Comparison of ENCODE assay signal across 8 cellular contexts in the genomic region with DNA sequence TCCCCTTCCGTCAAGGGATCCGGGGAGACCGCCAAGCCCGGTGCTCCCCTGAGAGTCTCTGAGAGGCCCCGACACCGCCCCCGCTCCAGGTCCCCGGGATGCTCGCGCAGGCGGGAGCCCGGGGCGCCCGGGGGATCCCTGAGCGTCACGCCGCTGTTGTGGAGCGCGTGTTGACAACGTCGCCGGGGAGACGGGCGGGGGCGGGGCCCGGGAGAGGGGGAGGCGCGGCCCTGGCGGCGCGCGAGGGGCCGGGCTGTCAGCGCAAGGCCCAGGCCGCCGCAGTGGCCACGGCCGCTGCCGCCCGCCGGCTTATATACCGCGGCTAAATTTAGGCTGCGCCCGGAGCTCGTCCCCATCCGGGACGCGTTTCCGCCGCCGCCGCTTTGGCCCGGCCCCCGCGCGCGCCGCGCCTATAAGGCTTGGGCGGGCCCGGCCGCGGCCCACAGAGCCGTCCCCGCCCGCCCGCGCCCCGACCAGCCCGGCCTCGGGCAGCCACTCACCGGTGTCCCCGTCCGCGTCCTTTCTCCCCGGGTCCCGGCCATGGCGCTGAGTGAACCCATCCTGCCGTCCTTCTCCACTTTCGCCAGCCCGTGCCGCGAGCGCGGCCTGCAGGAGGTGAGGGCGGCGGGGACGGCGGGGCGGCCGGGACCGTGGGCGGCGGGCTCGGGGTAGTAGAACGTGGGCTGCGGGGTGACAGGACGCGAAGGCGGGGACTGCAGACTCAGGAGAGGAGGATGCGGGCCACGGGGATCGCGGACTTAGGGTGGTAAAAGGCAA. TPM values are rescaled to one million over a fixed set of nuclear protein-coding genes. Genes with fewer than 3 reads are reported as not detected.
DNase-seq lines count a peak whose midpoint lies in the region; ATAC-seq, FAIRE-seq and TF ChIP-seq lines count a peak whose summit lies in the region.

Gene KLF2 (plus strand): TSS at position 443 of the 777 bp plus-strand sequence. CDS start 98 bp downstream, at position 541.

- H3K4me3 ChIP-seq in HCT116 (replicated peaks in 1 of 2; ENCODE audit: low read depth in 1 of 2, low read length in 2 of 2) = peak within 1 kb of the TSS; percentile 59 to 79
- H3K4me3 ChIP-seq in breast epithelium = peak within 1 kb of the TSS; percentile 80 to 97 (median 94)

- peaks cover 23% of the 10 kb centered on the region for H3K79me2 ChIP-seq in HCT116 (ENCODE audit: insufficient read depth, low read length)

- intact Hi-C loops in HCT116 (cut with micrococcal nuclease) (loop anchor here (1.0 to 5.0 kb wide), 2 partner anchors 27 to 77 kb away; no protein-coding TSS in a partner anchor), breast epithelium (cut with DNase I; ENCODE audit: low total_unique reads) (loop anchor here (5.0 kb wide), 1 partner anchor 247 kb away; the partner anchor contains the start of gene TPM4)

- peak; percentile 81 for DNase-seq in GM12891 (ENCODE audit: insufficient read length, low spot score)
- peak; percentile 63 for DNase-seq in HCT116 (ENCODE audit: low read depth, low spot score)
- peak; percentile 87 for DNase-seq in MV-4-11 (lab: John Stamatoyannopoulos, UW)
- DNase-seq in breast epithelium (ENCODE audit: low spot score in 2 of 2) = peak; percentile 85 to 94
- peak; percentile 44 for DNase-seq in inferior parietal cortex (ENCODE audit: extremely low spot score)
- DNase-seq in smooth muscle cell of the brain vasculature (ENCODE audit: low read depth, low spot score) = peak; percentile 57
- no peak for DNase-seq in SK-N-DZ (ENCODE audit: low spot score)

- CTCF ChIA-PET in HCT116 (lab: Charles Lee) = interaction anchor here (1.0 kb wide), 1 partner anchor 15 kb away, joined by 4 read pairs; no protein-coding TSS in a partner anchor

- TF ChIP-seq CTCF in HCT116 (IDR thresholded peaks at IDR 0.05 in 2 of 3, conservative IDR thresholded peaks at IDR 0.05 in 1 of 3; ENCODE audit: borderline replicate concordance in 1 of 3, insufficient read depth in 1 of 3, low read depth in 2 of 3, low read length in 2 of 3) = no peak
- TF ChIP-seq CTCF in VCaP (conservative IDR thresholded peaks at IDR 0.05) = no peak
- TF ChIP-seq CTCF in breast epithelium (IDR thresholded peaks at IDR 0.05) = no peak

- TF ChIP-seq POLR2A in GM12891 (IDR thresholded peaks at IDR 0.05; ENCODE audit: low read depth, low read length) (peak; percentile 80), HCT116 (IDR thresholded peaks at IDR 0.05; ENCODE audit: borderline replicate concordance, extremely low read depth, insufficient read depth, insufficient read length) (peak; percentile 60), breast epithelium (IDR thresholded peaks at IDR 0.05) (peak; percentile 43)

- FAIRE-seq in GM12891 (lab: Jason Lieb, UNC) = peak; percentile 87

- H3K36me3 ChIP-seq in HCT116 (ENCODE audit: control insufficient read depth in 1 of 2, insufficient read depth in 2 of 2, low read length in 2 of 2) (peaks cover 5 to 11% of the 10 kb centered on the region in 2 experiments; a peak in 2 of 4 replicates), breast epithelium (no peaks in the 10 kb centered on the region)

- H4K20me1 ChIP-seq in HCT116 (ENCODE audit: insufficient read depth) = 0 out of 2 replicates have a peak, but pooled peaks cover 8% of the 10 kb centered on the region

- H2AFZ ChIP-seq in HCT116 (ENCODE audit: low read depth, low read length, poor library complexity, severe bottlenecking) = no peak within 1 kb of the TSS

- no peak for TF ChIP-seq RAD21 in HCT116 (IDR thresholded peaks at IDR 0.05; ENCODE audit: low read depth)

- no peaks in the 10 kb centered on the region for H3K9me3 ChIP-seq in HCT116 (ENCODE audit: control insufficient read depth in 1 of 2, insufficient read depth in 1 of 2, low read depth in 1 of 2, low read length in 2 of 2)
- no peaks in the 10 kb centered on the region for H3K9me3 ChIP-seq in breast epithelium

- RAD21 ChIA-PET in HCT116 (lab: Charles Lee; ENCODE audit: low non-redundant PET in 1 of 2, low total read pairs in 2 of 2, uncharacterized antibody in 2 of 2, unreplicated experiment in 2 of 2) = no interaction called here

- BruUV-seq in HCT116 (replicated peaks; lab: Mats Ljungman, UMichigan) = no TSS peak

- H3K9me2 ChIP-seq in HCT116 (ENCODE audit: insufficient read depth) = no peaks in the 10 kb centered on the region

- peak within 1 kb of the TSS; percentile 96 for H3K4me2 ChIP-seq in HCT116 (ENCODE audit: low read length)

- peak within 1 kb of the TSS; percentile 87 for H3K9ac ChIP-seq in HCT116 (ENCODE audit: low read length)

- H3K27me3 ChIP-seq in HCT116 (ENCODE audit: insufficient read depth, low read length) = no peaks in the 10 kb centered on the region
- no peaks in the 10 kb centered on the region for H3K27me3 ChIP-seq in breast epithelium

- H3K27ac ChIP-seq in HCT116 (ENCODE audit: low read depth, low read length) = peak within 1 kb of the TSS; percentile 79
- H3K27ac ChIP-seq in VCaP = peak within 1 kb of the TSS; percentile 74
- peak within 1 kb of the TSS; percentile 89 to 98 for H3K27ac ChIP-seq in breast epithelium

- H3K4me1 ChIP-seq in HCT116 (ENCODE audit: control insufficient read depth in 1 of 2, insufficient read depth in 2 of 2, low read length in 2 of 2) (peaks cover 11 to 19% of the 10 kb centered on the region in 2 experiments), breast epithelium (no peaks in the 10 kb centered on the region)

- POLR2A ChIA-PET in HCT116 (lab: Charles Lee) = interaction anchor here (0.6 to 1.8 kb wide), 21 partner anchors 9 to 78 kb away, joined by 3 to 42 read pairs (median 6); no protein-coding TSS in a partner anchor

- peak; percentile 89 for ATAC-seq in HCT116

TF ChIP-seq in GM12891, 5 proteins besides CTCF, POLR2A, EP300 and RAD21:
- TF ChIP-seq POU2F2 (IDR thresholded peaks at IDR 0.05; ENCODE audit: low read depth, low read length) (no peak), POLR2AphosphoS5 (IDR thresholded peaks at IDR 0.05; ENCODE audit: low read depth, low read length) (peak; percentile 75), SPI1 (IDR thresholded peaks at IDR 0.05; ENCODE audit: low read depth, low read length) (no peak), PAX5 (IDR thresholded peaks at IDR 0.05; ENCODE audit: insufficient read depth, low read length, severe bottlenecking) (peak; percentile 30), TAF1 (IDR thresholded peaks at IDR 0.05; ENCODE audit: low read depth, low read length) (0 out of 2 replicates have a peak, but pooled peaks have one; percentile 24)

TF ChIP-seq in HCT116, 20 proteins besides CTCF, POLR2A, EP300 and RAD21 (continues in another document):
- TF ChIP-seq TCF7L2 (IDR thresholded peaks at IDR 0.05; ENCODE audit: borderline replicate concordance, extremely low read depth, insufficient read depth, insufficient read length) (peak; percentile 4), POLR2AphosphoS5 (IDR thresholded peaks at IDR 0.05; ENCODE audit: low read depth, low read length) (peak; percentile 94), ZNF274 (IDR thresholded peaks at IDR 0.05; ENCODE audit: low read depth, low read length) (no peak), EGR1 (IDR thresholded peaks at IDR 0.05; ENCODE audit: low read depth) (peak; percentile 69; the same call in 1 of the 2 replicates), MAX (IDR thresholded peaks at IDR 0.05) (peak; percentile 35), SP1 (IDR thresholded peaks at IDR 0.05; ENCODE audit: low read depth) (0 out of 2 replicates have a peak, but pooled peaks have one; percentile 33), SIN3A (IDR thresholded peaks at IDR 0.05; ENCODE audit: low read depth) (peak; percentile 64)
- TF ChIP-seq, protein P1, sequence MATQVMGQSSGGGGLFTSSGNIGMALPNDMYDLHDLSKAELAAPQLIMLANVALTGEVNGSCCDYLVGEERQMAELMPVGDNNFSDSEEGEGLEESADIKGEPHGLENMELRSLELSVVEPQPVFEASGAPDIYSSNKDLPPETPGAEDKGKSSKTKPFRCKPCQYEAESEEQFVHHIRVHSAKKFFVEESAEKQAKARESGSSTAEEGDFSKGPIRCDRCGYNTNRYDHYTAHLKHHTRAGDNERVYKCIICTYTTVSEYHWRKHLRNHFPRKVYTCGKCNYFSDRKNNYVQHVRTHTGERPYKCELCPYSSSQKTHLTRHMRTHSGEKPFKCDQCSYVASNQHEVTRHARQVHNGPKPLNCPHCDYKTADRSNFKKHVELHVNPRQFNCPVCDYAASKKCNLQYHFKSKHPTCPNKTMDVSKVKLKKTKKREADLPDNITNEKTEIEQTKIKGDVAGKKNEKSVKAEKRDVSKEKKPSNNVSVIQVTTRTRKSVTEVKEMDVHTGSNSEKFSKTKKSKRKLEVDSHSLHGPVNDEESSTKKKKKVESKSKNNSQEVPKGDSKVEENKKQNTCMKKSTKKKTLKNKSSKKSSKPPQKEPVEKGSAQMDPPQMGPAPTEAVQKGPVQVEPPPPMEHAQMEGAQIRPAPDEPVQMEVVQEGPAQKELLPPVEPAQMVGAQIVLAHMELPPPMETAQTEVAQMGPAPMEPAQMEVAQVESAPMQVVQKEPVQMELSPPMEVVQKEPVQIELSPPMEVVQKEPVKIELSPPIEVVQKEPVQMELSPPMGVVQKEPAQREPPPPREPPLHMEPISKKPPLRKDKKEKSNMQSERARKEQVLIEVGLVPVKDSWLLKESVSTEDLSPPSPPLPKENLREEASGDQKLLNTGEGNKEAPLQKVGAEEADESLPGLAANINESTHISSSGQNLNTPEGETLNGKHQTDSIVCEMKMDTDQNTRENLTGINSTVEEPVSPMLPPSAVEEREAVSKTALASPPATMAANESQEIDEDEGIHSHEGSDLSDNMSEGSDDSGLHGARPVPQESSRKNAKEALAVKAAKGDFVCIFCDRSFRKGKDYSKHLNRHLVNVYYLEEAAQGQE (IDR thresholded peaks at IDR 0.05; ENCODE audit: low read depth) = no peak
- TF ChIP-seq, protein P2, sequence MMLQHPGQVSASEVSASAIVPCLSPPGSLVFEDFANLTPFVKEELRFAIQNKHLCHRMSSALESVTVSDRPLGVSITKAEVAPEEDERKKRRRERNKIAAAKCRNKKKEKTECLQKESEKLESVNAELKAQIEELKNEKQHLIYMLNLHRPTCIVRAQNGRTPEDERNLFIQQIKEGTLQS (IDR thresholded peaks at IDR 0.05) = no peak

RNA-seq across cellular contexts. Expression of gene KLF2, which starts in this region (rescaled TPM):
- polyA plus RNA-seq in GM12891 (2012; ENCODE audit: low read depth, missing spikeins) = 4.0 TPM
- 39.4 TPM for total RNA-seq in HCT116 (2021; ENCODE audit: unreplicated experiment)
- 37.7 and 54.7 TPM in 2 replicates for polyA plus RNA-seq in HCT116 (2012)
- 10 to 100 TPM; 12.0 to 23.3 (median 21.8) TPM for total RNA-seq in breast epithelium
- polyA plus RNA-seq in SK-N-DZ (2014; cell fraction: cytosol; rRNA removed) = not detected in 2 replicates
- polyA plus RNA-seq in SK-N-DZ (2014; cell fraction: nucleus; rRNA removed) = not detected in 2 replicates
